In genomic region chr4:53122280-53123116, GRCh38 we compare ENCODE assay signal across 26 cellular contexts.
DNase-seq lines count a peak whose midpoint lies in the region; ATAC-seq and TF ChIP-seq lines count a peak whose summit lies in the region.
"Had no signal": no experiment of that assay in that cellular context is flagged by ENCODE, and none has a peak within 500 bp of the region (broad histone marks: within the 10 kb centered on the region; RNA-seq: fewer than 3 reads in every experiment).

No MANE protein-coding gene starts in this region.

- no peaks in the 10 kb centered on the region for H3K36me3 Mint-ChIP-seq in GM23338 (ENCODE audit: low read depth)

- no peak for DNase-seq in fibroblast of lung (ENCODE audit: low read depth in 2 of 2)
- peak; percentile 49 for DNase-seq in mesenchymal stem cell
- no peak for DNase-seq in stomach
- DNase-seq in lower leg skin (ENCODE audit: low spot score in 2 of 2): no peak
- no peak for DNase-seq in ascending aorta (ENCODE audit: low spot score in 2 of 2)
- DNase-seq in GM23338 (ENCODE audit: low spot score): no peak
- DNase-seq: activated CD8-positive, alpha-beta T cell treated with anti-CD3 and anti-CD28 coated beads, Interleukin-2, amount 10 ng/mL, durations not matched to agents 7 days and 5 days; CD8-positive, alpha-beta T cell; DMS 273 treated with DMSO at 0.1 percent for 48 hours; H7; left ventricle myocardium inferior; midbrain; MV-4-11; naive thymus-derived CD4-positive, alpha-beta T cell; NCI-H146; NCI-H345; NCI-H69; SHP77 treated with DMSO at 0.1 percent for 48 hours; stimulated activated naive B cell treated with anti-CD40 and anti-IgM and Interleukin-4, amounts not matched to agents 10 μg/mL and 1 μg/mL and 100 μg/mL, for 72 hours had no signal

- H3K9me3 Mint-ChIP-seq in GM23338: no peaks in the 10 kb centered on the region
- H3K9me3 Mint-ChIP-seq: activated T-helper 2 cell treated with anti-CD3 and anti-CD28 coated beads, Interferon-gamma antibody, Interleukin-2, Interleukin-4, amounts not matched to agents 10 μg/mL and 5 μg/mL and 100 μg/mL, durations not matched to agents 14 hours and 24 hours and 36 hours; CD8-positive, alpha-beta T cell; naive thymus-derived CD4-positive, alpha-beta T cell; stimulated activated naive B cell treated with anti-CD40 and anti-IgM and Interleukin-4, amounts not matched to agents 10 μg/mL and 1 μg/mL and 100 μg/mL, for 72 hours had no signal

- no peak overlapping the region for H2AFZ ChIP-seq in fibroblast of lung (ENCODE audit: low read length)
- no peak overlapping the region for H2AFZ ChIP-seq in mesenchymal stem cell (ENCODE audit: low read depth, low read length)
- no peak overlapping the region for H2AFZ ChIP-seq in GM23338

- no peak overlapping the region for H3K14ac ChIP-seq in mesenchymal stem cell (ENCODE audit: low read length in 2 of 2)

- H3K23ac ChIP-seq in mesenchymal stem cell (ENCODE audit: low read length in 2 of 2): no peak overlapping the region

- H3K79me2 ChIP-seq in fibroblast of lung (ENCODE audit: control insufficient read depth, insufficient read depth, low read length) (no peaks in the 10 kb centered on the region), GM23338 (replicated peaks; ENCODE audit: insufficient read depth) (no peaks in the 10 kb centered on the region)

- H3K27me3 Mint-ChIP-seq in GM23338 (ENCODE audit: insufficient read depth, low read depth, poor library complexity): no peaks in the 10 kb centered on the region
- H3K27me3 Mint-ChIP-seq: B cell; naive thymus-derived CD4-positive, alpha-beta T cell; stimulated activated naive B cell treated with anti-CD40 and anti-IgM and Interleukin-4, amounts not matched to agents 10 μg/mL and 1 μg/mL and 100 μg/mL, for 72 hours had no signal

- H2AK5ac ChIP-seq in mesenchymal stem cell (ENCODE audit: low read length, severe bottlenecking): no peak overlapping the region

- TF ChIP-seq CTCF in fibroblast of lung (conservative IDR thresholded peaks at IDR 0.05 in 1 of 2, IDR thresholded peaks at IDR 0.05 in 1 of 2; ENCODE audit: low read depth in 1 of 2, low read length in 2 of 2) (no peak), stomach (IDR thresholded peaks at IDR 0.05) (no peak), lower leg skin (IDR thresholded peaks at IDR 0.05) (no peak), ascending aorta (IDR thresholded peaks at IDR 0.05) (no peak), GM23338 (conservative IDR thresholded peaks at IDR 0.05; ENCODE audit: low read depth in 2 of 2) (no peak)

- H3K4me3 Mint-ChIP-seq in GM23338: no peak overlapping the region
- H3K4me3 Mint-ChIP-seq: activated CD8-positive, alpha-beta T cell treated with anti-CD3 and anti-CD28 coated beads, Interleukin-2, amount 10 ng/mL, durations not matched to agents 7 days and 5 days; B cell; CD8-positive, alpha-beta T cell; naive thymus-derived CD4-positive, alpha-beta T cell; stimulated activated naive B cell treated with anti-CD40 and anti-IgM and Interleukin-4, amounts not matched to agents 10 μg/mL and 1 μg/mL and 100 μg/mL, for 72 hours had no signal

- H2BK5ac ChIP-seq in mesenchymal stem cell (ENCODE audit: low read depth, low read length, poor library complexity, severe bottlenecking): no peak overlapping the region

- H3K27ac ChIP-seq in fibroblast of lung (ENCODE audit: insufficient read depth, low read length) (no peak overlapping the region), mesenchymal stem cell (ENCODE audit: low read length, poor library complexity, severe bottlenecking) (no peak overlapping the region), stomach (peak overlapping the region in 4 of 5 donors; percentile 5 to 65 (median 50)), ascending aorta (peak overlapping the region in 1 of 2 donors; percentile 66), GM23338 (ENCODE audit: low read depth) (no peak overlapping the region)
- H3K27ac ChIP-seq: vagina had no signal

- no peak overlapping the region for H3K4me3 ChIP-seq in fibroblast of lung (replicated peaks in 1 of 4; ENCODE audit: control extremely low read depth in 1 of 4, insufficient read depth in 1 of 4, low read depth in 3 of 4, low read length in 4 of 4)
- H3K4me3 ChIP-seq in mesenchymal stem cell (ENCODE audit: insufficient read depth in 1 of 2, low read depth in 1 of 2, low read length in 2 of 2): no peak overlapping the region
- H3K4me3 ChIP-seq in stomach: no peak overlapping the region
- no peak overlapping the region for H3K4me3 ChIP-seq in lower leg skin (ENCODE audit: low read depth, poor library complexity, severe bottlenecking)
- no peak overlapping the region for H3K4me3 ChIP-seq in ascending aorta
- no peak overlapping the region for H3K4me3 ChIP-seq in GM23338
- H3K4me3 ChIP-seq: left ventricle myocardium inferior, vagina had no signal

- no peak overlapping the region for H4K91ac ChIP-seq in mesenchymal stem cell (ENCODE audit: low read length)

- H3K27ac Mint-ChIP-seq in GM23338: no peak overlapping the region
- H3K27ac Mint-ChIP-seq: activated CD8-positive, alpha-beta T cell treated with anti-CD3 and anti-CD28 coated beads, Interleukin-2, amount 10 ng/mL, durations not matched to agents 7 days and 5 days; activated naive CD4-positive, alpha-beta T cell treated with anti-CD3 and anti-CD28 coated beads, Interleukin-2, amount 50 U/mL, for 72 hours; activated T-helper 2 cell treated with anti-CD3 and anti-CD28 coated beads, Interferon-gamma antibody, Interleukin-2, Interleukin-4, amounts not matched to agents 10 μg/mL and 5 μg/mL and 100 μg/mL, durations not matched to agents 14 hours and 24 hours and 36 hours; B cell; CD8-positive, alpha-beta T cell; naive thymus-derived CD4-positive, alpha-beta T cell; stimulated activated naive B cell treated with anti-CD40 and anti-IgM and Interleukin-4, amounts not matched to agents 10 μg/mL and 1 μg/mL and 100 μg/mL, for 72 hours had no signal

- intact Hi-C loops in stomach (cut with DNase I; ENCODE audit: low total_unique reads) (no loop called here), lower leg skin (cut with DNase I; ENCODE audit: low total_unique reads) (no loop called here), ascending aorta (cut with DNase I) (no loop called here)

- ATAC-seq in HG02610 (IDR thresholded peaks at IDR 0.05; ENCODE audit: unreplicated experiment): peak; percentile 69
- ATAC-seq in GM21447 (IDR thresholded peaks at IDR 0.05; ENCODE audit: unreplicated experiment): no peak
- no peak for ATAC-seq in GM23338
- ATAC-seq: activated CD8-positive, alpha-beta T cell treated with anti-CD3 and anti-CD28 coated beads, Interleukin-2, amount 10 ng/mL, durations not matched to agents 7 days and 5 days; CD8-positive, alpha-beta T cell; naive thymus-derived CD4-positive, alpha-beta T cell; Panc1; stimulated activated naive B cell treated with anti-CD40 and anti-IgM and Interleukin-4, amounts not matched to agents 10 μg/mL and 1 μg/mL and 100 μg/mL, for 72 hours had no signal

- H4K8ac ChIP-seq in mesenchymal stem cell (ENCODE audit: low read length): no peak overlapping the region

- no peak overlapping the region for H2BK15ac ChIP-seq in mesenchymal stem cell (ENCODE audit: low read depth, poor library complexity, severe bottlenecking)

- no peak for TF ChIP-seq POLR2A in stomach (IDR thresholded peaks at IDR 0.05)
- TF ChIP-seq POLR2A in lower leg skin (IDR thresholded peaks at IDR 0.05): no peak

- H3K4me2 ChIP-seq in fibroblast of lung (ENCODE audit: extremely low read depth, insufficient read depth, low read length) (peak overlapping the region; percentile 3), mesenchymal stem cell (ENCODE audit: low read length, poor library complexity, severe bottlenecking) (no peak overlapping the region), GM23338 (no peak overlapping the region)

- H3K4me1 ChIP-seq in fibroblast of lung (ENCODE audit: control insufficient read depth, extremely low read depth, insufficient read depth, low read length) (peaks cover 6% of the 10 kb centered on the region), mesenchymal stem cell (ENCODE audit: control insufficient read depth, insufficient read depth, low read depth, low read length) (peaks cover 1% of the 10 kb centered on the region), stomach (peaks cover 18 to 39% (median 32%) of the 10 kb centered on the region in 4 donors), ascending aorta (peaks cover 0 to 10% of the 10 kb centered on the region in 2 donors), GM23338 (ENCODE audit: insufficient read depth) (no peaks in the 10 kb centered on the region)
- H3K4me1 ChIP-seq: vagina had no signal

- H4K20me1 ChIP-seq in fibroblast of lung (ENCODE audit: control insufficient read depth, extremely low read depth, insufficient read depth, low read length): no peaks in the 10 kb centered on the region
- no peaks in the 10 kb centered on the region for H4K20me1 ChIP-seq in GM23338 (replicated peaks; ENCODE audit: insufficient read depth)

- no peak overlapping the region for H3K18ac ChIP-seq in mesenchymal stem cell (ENCODE audit: low read depth in 1 of 2, low read length in 2 of 2)

- 34% methylated on average over 4 of the region's 10 CpGs for WGBS in mesenchymal stem cell
- WGBS in stomach, 5 donors: 35 to 63% (median 55%) methylated on average over 10 of the region's 10 CpGs
- WGBS in lower leg skin, 2 donors: 82 to 84% methylated on average over 10 of the region's 10 CpGs

- H3K4ac ChIP-seq in mesenchymal stem cell (ENCODE audit: low read depth in 1 of 2, low read length in 2 of 2): no peak overlapping the region

- no peak overlapping the region for H3K9ac ChIP-seq in fibroblast of lung (ENCODE audit: insufficient read depth, low read length)
- no peak overlapping the region for H3K9ac ChIP-seq in mesenchymal stem cell (ENCODE audit: low read length)

- peaks cover 7% of the 10 kb centered on the region for H3K79me1 ChIP-seq in mesenchymal stem cell (replicated peaks; ENCODE audit: low read length, poor library complexity, severe bottlenecking)

- no peaks in the 10 kb centered on the region for H3K9me2 ChIP-seq in GM23338 (ENCODE audit: insufficient read depth)

- no peak overlapping the region for H2BK12ac ChIP-seq in mesenchymal stem cell (ENCODE audit: low read length in 2 of 2)

- no peaks in the 10 kb centered on the region for H3K27me3 ChIP-seq in fibroblast of lung (ENCODE audit: control insufficient read depth, insufficient read depth, low read length)
- no peaks in the 10 kb centered on the region for H3K27me3 ChIP-seq in mesenchymal stem cell (ENCODE audit: control insufficient read depth in 1 of 2, insufficient read depth in 1 of 2, low read length in 2 of 2)
- no peaks in the 10 kb centered on the region for H3K27me3 ChIP-seq in stomach
- H3K27me3 ChIP-seq in ascending aorta: no peaks in the 10 kb centered on the region
- no peaks in the 10 kb centered on the region for H3K27me3 ChIP-seq in GM23338 (ENCODE audit: insufficient read depth)
- H3K27me3 ChIP-seq: vagina had no signal

- no peak overlapping the region for H2BK120ac ChIP-seq in mesenchymal stem cell (ENCODE audit: low read depth, low read length)

- H3K36me3 ChIP-seq in fibroblast of lung (ENCODE audit: control insufficient read depth, insufficient read depth, low read length): no peaks in the 10 kb centered on the region
- H3K36me3 ChIP-seq in mesenchymal stem cell (ENCODE audit: control insufficient read depth in 1 of 2, insufficient read depth in 2 of 2, low read depth in 1 of 2, low read length in 2 of 2): no peaks in the 10 kb centered on the region
- H3K36me3 ChIP-seq in stomach: no peaks in the 10 kb centered on the region
- H3K36me3 ChIP-seq in ascending aorta: no peaks in the 10 kb centered on the region
- no peaks in the 10 kb centered on the region for H3K36me3 ChIP-seq in GM23338 (ENCODE audit: insufficient read depth)
- H3K36me3 ChIP-seq: left ventricle myocardium inferior, vagina had no signal

- no peaks in the 10 kb centered on the region for H3F3A ChIP-seq in GM23338 (replicated peaks; ENCODE audit: low read depth)

- H3K4me1 Mint-ChIP-seq in GM23338: peaks cover 6% of the 10 kb centered on the region; the same call in 1 of the 3 replicates
- H3K4me1 Mint-ChIP-seq: B cell had no signal

- H3K9me3 ChIP-seq in fibroblast of lung (ENCODE audit: control insufficient read depth, insufficient read depth, low read depth, low read length) (no peaks in the 10 kb centered on the region), mesenchymal stem cell (ENCODE audit: control insufficient read depth, low read length) (no peaks in the 10 kb centered on the region), stomach (no peaks in the 10 kb centered on the region), ascending aorta (no peaks in the 10 kb centered on the region)
- H3K9me3 ChIP-seq: left ventricle myocardium inferior, vagina had no signal

- no peak for TF ChIP-seq EP300 in stomach (IDR thresholded peaks at IDR 0.05)

Comparison
In these comparisons a context has a peak if more than half of its experiments do, and no peak if none do; other contexts are left out.
1. H3K27ac ChIP-seq: peak in stomach (4 of 5); none in fibroblast of lung (single experiment), mesenchymal stem cell (single experiment) and GM23338 (single experiment).